In the genomic region with DNA sequence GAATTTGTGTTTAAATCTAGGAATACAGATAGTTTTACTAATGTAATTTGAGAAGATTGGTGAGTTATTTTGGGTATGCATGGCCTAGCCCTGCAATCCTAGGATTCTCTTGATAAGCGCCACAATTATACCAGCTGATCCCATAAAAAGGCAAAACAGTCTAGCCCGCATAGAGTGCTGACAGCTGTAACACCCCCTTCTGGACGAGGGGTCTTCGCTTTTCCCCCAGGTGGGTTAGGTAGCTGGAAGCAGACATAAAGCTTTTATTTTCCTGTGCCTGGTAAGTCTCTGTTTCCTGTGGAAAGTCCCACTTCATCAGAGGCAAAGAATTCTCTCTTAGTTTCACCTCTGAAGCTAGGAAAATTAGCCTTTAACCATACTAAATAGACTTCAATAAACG, we compare ENCODE assay signal across 13 cellular contexts.
A peak's percentile ranks its signal among the peaks of the same experiment; 100 is the strongest.
DNase-seq lines count a peak whose midpoint lies in the region; ATAC-seq and TF ChIP-seq lines count a peak whose summit lies in the region.
"Had no signal": no experiment of that assay in that cellular context is flagged by ENCODE, and none has a peak within 500 bp of the region (broad histone marks: within the 10 kb centered on the region; RNA-seq: fewer than 3 reads in every experiment).

No MANE protein-coding gene starts in this region.

- H3K4me3 Mint-ChIP-seq in activated naive CD8-positive, alpha-beta T cell treated with anti-CD3 and anti-CD28 coated beads, Interleukin-2, amount 50 U/mL, for 24 hours = peak overlapping the region; percentile 8

- H3K4me3 ChIP-seq in heart right ventricle (no peak overlapping the region), tibial artery (no peak overlapping the region)

- CTCF ChIA-PET in HEK293T (lab: Yijun Ruan, JAX) = interaction anchor here (0.6 to 3.2 kb wide), 8 partner anchors 10 to 331 kb away, joined by 3 to 26 read pairs (median 5); no protein-coding TSS in a partner anchor

- ATAC-seq in heart right ventricle (no peak), Right ventricle myocardium inferior (no peak)
- ATAC-seq in activated naive CD8-positive, alpha-beta T cell treated with anti-CD3 and anti-CD28 coated beads, Interleukin-2, amount 50 U/mL, for 24 hours = no peak

- POLR2A ChIA-PET in HEK293T (lab: Yijun Ruan, JAX) = no interaction called here

- H3K27me3 ChIP-seq in heart right ventricle (no peaks in the 10 kb centered on the region), tibial artery (no peaks in the 10 kb centered on the region)

- intact Hi-C loops in heart right ventricle (cut with DNase I) = loop anchor here in 9 of 10 donors (1.0 to 5.0 kb wide), 9 partner anchors 37 to 129 kb away; no protein-coding TSS in a partner anchor
- intact Hi-C loops in Right ventricle myocardium inferior (cut with DNase I) = loop anchor here (5.0 kb wide), 2 partner anchors 57 to 72 kb away; no protein-coding TSS in a partner anchor
- intact Hi-C loops in tibial artery (cut with DNase I; ENCODE audit: low total_unique reads) = loop anchor here (2.0 kb wide), 1 partner anchor 111 kb away; no protein-coding TSS in a partner anchor

- 28 to 32% methylated on average over 5 of the region's 5 CpGs for WGBS in heart right ventricle, 2 donors

- H3K27me3 Mint-ChIP-seq in activated naive CD8-positive, alpha-beta T cell treated with anti-CD3 and anti-CD28 coated beads, Interleukin-2, amount 50 U/mL, for 24 hours = no peaks in the 10 kb centered on the region

- H3K4me1 ChIP-seq in heart right ventricle (peaks cover 5 to 69% (median 35%) of the 10 kb centered on the region in 9 donors), tibial artery (peaks cover 2 to 55% (median 32%) of the 10 kb centered on the region in 4 donors)

- TF ChIP-seq CTCF in heart right ventricle (IDR thresholded peaks at IDR 0.05) (no peak), tibial artery (IDR thresholded peaks at IDR 0.05) (no peak)

- H3K36me3 Mint-ChIP-seq in activated naive CD8-positive, alpha-beta T cell treated with anti-CD3 and anti-CD28 coated beads, Interleukin-2, amount 50 U/mL, for 24 hours (ENCODE audit: low read depth) = no peaks in the 10 kb centered on the region

- H3K27ac ChIP-seq in heart right ventricle (peak overlapping the region in 9 of 10 donors; percentile 40 to 84 (median 81)), tibial artery (peak overlapping the region; percentile 75 to 77)
- H3K27ac ChIP-seq: RWPE1 had no signal

- H3K9me3 ChIP-seq in heart right ventricle (no peaks in the 10 kb centered on the region), tibial artery (no peaks in the 10 kb centered on the region)

- H3K4me1 Mint-ChIP-seq in activated naive CD8-positive, alpha-beta T cell treated with anti-CD3 and anti-CD28 coated beads, Interleukin-2, amount 50 U/mL, for 24 hours = peaks cover 65% of the 10 kb centered on the region

- peak overlapping the region; percentile 52 for H3K27ac Mint-ChIP-seq in activated naive CD8-positive, alpha-beta T cell treated with anti-CD3 and anti-CD28 coated beads, Interleukin-2, amount 50 U/mL, for 24 hours

- H3K36me3 ChIP-seq in heart right ventricle (no peaks in the 10 kb centered on the region), tibial artery (no peaks in the 10 kb centered on the region)

- no peak for DNase-seq in heart right ventricle
- no peak for DNase-seq in Right ventricle myocardium inferior (ENCODE audit: missing footprints)
- no peak for DNase-seq in activated naive CD8-positive, alpha-beta T cell treated with anti-CD3 and anti-CD28 coated beads, Interleukin-2, amount 50 U/mL, for 24 hours
- DNase-seq in lung microvascular endothelial cell (ENCODE audit: low read depth in 2 of 2) = peak; percentile 59 to 64
- DNase-seq in tibial artery = no peak
- DNase-seq in iPS-NIHi11 (ENCODE audit: low spot score) = no peak
- no peak for DNase-seq in HEK293T (ENCODE audit: extremely low spot score)
- no peak for DNase-seq in NCI-H1092 treated with DMSO at 0.1 percent for 48 hours (lab: John Stamatoyannopoulos, UW)
- DNase-seq: AML-193, HCEC 1CT, NCI-H1092, NCI-H524 had no signal

- H3K9me3 Mint-ChIP-seq in activated naive CD8-positive, alpha-beta T cell treated with anti-CD3 and anti-CD28 coated beads, Interleukin-2, amount 50 U/mL, for 24 hours = no peaks in the 10 kb centered on the region

TF ChIP-seq in HEK293T, 16 proteins besides CTCF, POLR2A, EP300 and RAD21:
- TF ChIP-seq FOXM1 (IDR thresholded peaks at IDR 0.05; ENCODE audit: borderline replicate concordance) (no peak), FOXA1 (IDR thresholded peaks at IDR 0.05) (no peak), SUZ12 (IDR thresholded peaks at IDR 0.05) (no peak), ELF4 (IDR thresholded peaks at IDR 0.05) (no peak), LEF1 (IDR thresholded peaks at IDR 0.05; ENCODE audit: borderline replicate concordance) (no peak), ZNF384 (IDR thresholded peaks at IDR 0.05) (no peak), L3MBTL2 (conservative IDR thresholded peaks at IDR 0.05) (no peak), ARNT (IDR thresholded peaks at IDR 0.05) (no peak), HDGF (IDR thresholded peaks at IDR 0.05; ENCODE audit: borderline replicate concordance) (no peak), BHLHE40 (IDR thresholded peaks at IDR 0.05; ENCODE audit: borderline replicate concordance) (no peak), CTBP1 (IDR thresholded peaks at IDR 0.05; ENCODE audit: borderline replicate concordance) (no peak), SP1 (IDR thresholded peaks at IDR 0.05) (no peak), TARDBP (IDR thresholded peaks at IDR 0.05) (no peak), FOXK2 (IDR thresholded peaks at IDR 0.05) (no peak), NFRKB (IDR thresholded peaks at IDR 0.05) (no peak)
- TF ChIP-seq, protein P1, sequence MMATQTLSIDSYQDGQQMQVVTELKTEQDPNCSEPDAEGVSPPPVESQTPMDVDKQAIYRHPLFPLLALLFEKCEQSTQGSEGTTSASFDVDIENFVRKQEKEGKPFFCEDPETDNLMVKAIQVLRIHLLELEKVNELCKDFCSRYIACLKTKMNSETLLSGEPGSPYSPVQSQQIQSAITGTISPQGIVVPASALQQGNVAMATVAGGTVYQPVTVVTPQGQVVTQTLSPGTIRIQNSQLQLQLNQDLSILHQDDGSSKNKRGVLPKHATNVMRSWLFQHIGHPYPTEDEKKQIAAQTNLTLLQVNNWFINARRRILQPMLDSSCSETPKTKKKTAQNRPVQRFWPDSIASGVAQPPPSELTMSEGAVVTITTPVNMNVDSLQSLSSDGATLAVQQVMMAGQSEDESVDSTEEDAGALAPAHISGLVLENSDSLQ (IDR thresholded peaks at IDR 0.05) = no peak
TF ChIP-seq in HEK293T: peak in this region for 0.

Comparison
In these comparisons a context has a peak if more than half of its experiments do, and no peak if none do; other contexts are left out.
1. DNase-seq: peak in lung microvascular endothelial cell (2 of 2); none in heart right ventricle (0 of 2), Right ventricle myocardium inferior (single experiment), activated naive CD8-positive, alpha-beta T cell treated with anti-CD3 and anti-CD28 coated beads, Interleukin-2, amount 50 U/mL, for 24 hours (single experiment), tibial artery (0 of 2), iPS-NIHi11 (single experiment), HEK293T (single experiment) and NCI-H1092 treated with DMSO at 0.1 percent for 48 hours (single experiment).